Comparison of ENCODE assay signal across 9 cellular contexts in genomic region chr19:17441241-17442135, GRCh38. TPM values are rescaled to one million over a fixed set of nuclear protein-coding genes. Genes with fewer than 3 reads are reported as not detected.
DNase-seq lines count a peak whose midpoint lies in the region; ATAC-seq and TF ChIP-seq lines count a peak whose summit lies in the region.
"Had no signal": no experiment of that assay in that cellular context is flagged by ENCODE, and none has a peak within 500 bp of the region (broad histone marks: within the 10 kb centered on the region; RNA-seq: fewer than 3 reads in every experiment).

No MANE protein-coding gene starts in this region.

- 42 to 54% methylated on average over 8 of the region's 8 CpGs for WGBS in aorta, 2 donors

- H2AFZ ChIP-seq in fibroblast of lung (ENCODE audit: low read length) = no peak overlapping the region

- H3K9ac ChIP-seq in fibroblast of lung (ENCODE audit: insufficient read depth, low read length) = no peak overlapping the region

- POLR2A ChIA-PET in AG04450 (lab: Yijun Ruan, JAX) = interaction anchor here (0.6 kb wide), 1 partner anchor 49 kb away, joined by 4 read pairs; no protein-coding TSS in a partner anchor

- no peaks in the 10 kb centered on the region for H3K36me3 ChIP-seq in fibroblast of lung (ENCODE audit: control insufficient read depth, insufficient read depth, low read length)
- H3K36me3 ChIP-seq in aorta (ENCODE audit: control insufficient read depth in 1 of 2, insufficient read depth in 2 of 2, low read length in 1 of 2) = no peaks in the 10 kb centered on the region

- peaks cover 7% of the 10 kb centered on the region for H3K27me3 ChIP-seq in AG04450 (ENCODE audit: control insufficient read depth, insufficient read depth, low read length)
- H3K27me3 ChIP-seq in fibroblast of lung (ENCODE audit: control insufficient read depth, insufficient read depth, low read length) = peaks cover 3% of the 10 kb centered on the region
- H3K27me3 ChIP-seq in aorta (ENCODE audit: control insufficient read depth in 1 of 2, insufficient read depth in 2 of 2, low read length in 1 of 2) = no peaks in the 10 kb centered on the region

- no peaks in the 10 kb centered on the region for H3K79me2 ChIP-seq in fibroblast of lung (ENCODE audit: control insufficient read depth, insufficient read depth, low read length)

- ATAC-seq in SK-N-SH treated with all-trans-retinoic acid at 6 μM for 48 hours = peak; percentile 61
- no peak for ATAC-seq in HG03457 (IDR thresholded peaks at IDR 0.05; ENCODE audit: unreplicated experiment)
- no peak for ATAC-seq in GM21717 (IDR thresholded peaks at IDR 0.05; ENCODE audit: unreplicated experiment)
- ATAC-seq in aorta (ENCODE audit: low FRiP score) = no peak

- DNase-seq in AG04450 (ENCODE audit: low read depth, low spot score) (no peak), GM12864 (ENCODE audit: low read depth) (no peak), fibroblast of lung (ENCODE audit: low read depth in 2 of 2) (peak in 1 of 2 donors; percentile 71), renal cortical epithelial cell (ENCODE audit: low read depth) (peak; percentile 69), aorta (no peak)

- peak; percentile 36 for TF ChIP-seq CTCF in AG04450 (IDR thresholded peaks at IDR 0.05; ENCODE audit: low read depth, low read length)
- TF ChIP-seq CTCF in GM12864 (IDR thresholded peaks at IDR 0.05; ENCODE audit: low read depth, low read length, missing control alignments) = peak; percentile 66
- TF ChIP-seq CTCF in fibroblast of lung (conservative IDR thresholded peaks at IDR 0.05 in 1 of 2, IDR thresholded peaks at IDR 0.05 in 1 of 2; ENCODE audit: low read depth in 1 of 2, low read length in 2 of 2) = peak; percentile 24 to 49

- intact Hi-C loops in aorta (cut with DNase I) = no loop called here

- CTCF ChIA-PET in AG04450 (lab: Charles Lee) = interaction anchor here (0.6 to 1.4 kb wide), 8 partner anchors 9 to 418 kb away, joined by 3 to 7 read pairs (median 4); partner anchors contain the start of genes MVB12A and RPL18A

- H3K27ac ChIP-seq in AG04450 (ENCODE audit: low read depth, low read length) (no peak overlapping the region), fibroblast of lung (ENCODE audit: insufficient read depth, low read length) (no peak overlapping the region), aorta (ENCODE audit: low read depth in 1 of 2, low read length in 2 of 2) (no peak overlapping the region)

- no peaks in the 10 kb centered on the region for H4K20me1 ChIP-seq in fibroblast of lung (ENCODE audit: control insufficient read depth, extremely low read depth, insufficient read depth, low read length)

- H3K4me2 ChIP-seq in fibroblast of lung (ENCODE audit: extremely low read depth, insufficient read depth, low read length) = no peak overlapping the region

- H3K4me1 ChIP-seq in fibroblast of lung (ENCODE audit: control insufficient read depth, extremely low read depth, insufficient read depth, low read length) (no peaks in the 10 kb centered on the region), aorta (ENCODE audit: control insufficient read depth in 1 of 2, insufficient read depth in 2 of 2, low read length in 2 of 2) (no peaks in the 10 kb centered on the region)

- H3K9me3 ChIP-seq in AG04450 (ENCODE audit: control insufficient read depth, insufficient read depth, low read length) (peaks cover 2% of the 10 kb centered on the region; the same call in 1 of the 2 replicates), fibroblast of lung (ENCODE audit: control insufficient read depth, insufficient read depth, low read depth, low read length) (no peaks in the 10 kb centered on the region), aorta (ENCODE audit: control insufficient read depth, low read length) (no peaks in the 10 kb centered on the region)

- H3K4me3 ChIP-seq in AG04450 (ENCODE audit: low read depth, low read length) (no peak overlapping the region), GM12864 (ENCODE audit: low read depth, low read length) (no peak overlapping the region), fibroblast of lung (replicated peaks in 1 of 4; ENCODE audit: control extremely low read depth in 1 of 4, insufficient read depth in 1 of 4, low read depth in 3 of 4, low read length in 4 of 4) (no peak overlapping the region), aorta (ENCODE audit: low read length in 2 of 2) (no peak overlapping the region)

TF ChIP-seq in SK-N-SH treated with all-trans-retinoic acid at 6 μM for 48 hours, 23 proteins besides CTCF, POLR2A, EP300 and RAD21 (continues in another document):
- no peak for TF ChIP-seq PATZ1 (CRISPR knock-in tag; IDR thresholded peaks at IDR 0.05; ENCODE audit: borderline replicate concordance)
- TF ChIP-seq ZNF565 (CRISPR knock-in tag; conservative IDR thresholded peaks at IDR 0.05; ENCODE audit: low read depth) = no peak
- TF ChIP-seq ESRRG (CRISPR knock-in tag; IDR thresholded peaks at IDR 0.05) = no peak
- TF ChIP-seq ZFP30 (CRISPR knock-in tag; IDR thresholded peaks at IDR 0.05) = no peak
- TF ChIP-seq, protein P1, sequence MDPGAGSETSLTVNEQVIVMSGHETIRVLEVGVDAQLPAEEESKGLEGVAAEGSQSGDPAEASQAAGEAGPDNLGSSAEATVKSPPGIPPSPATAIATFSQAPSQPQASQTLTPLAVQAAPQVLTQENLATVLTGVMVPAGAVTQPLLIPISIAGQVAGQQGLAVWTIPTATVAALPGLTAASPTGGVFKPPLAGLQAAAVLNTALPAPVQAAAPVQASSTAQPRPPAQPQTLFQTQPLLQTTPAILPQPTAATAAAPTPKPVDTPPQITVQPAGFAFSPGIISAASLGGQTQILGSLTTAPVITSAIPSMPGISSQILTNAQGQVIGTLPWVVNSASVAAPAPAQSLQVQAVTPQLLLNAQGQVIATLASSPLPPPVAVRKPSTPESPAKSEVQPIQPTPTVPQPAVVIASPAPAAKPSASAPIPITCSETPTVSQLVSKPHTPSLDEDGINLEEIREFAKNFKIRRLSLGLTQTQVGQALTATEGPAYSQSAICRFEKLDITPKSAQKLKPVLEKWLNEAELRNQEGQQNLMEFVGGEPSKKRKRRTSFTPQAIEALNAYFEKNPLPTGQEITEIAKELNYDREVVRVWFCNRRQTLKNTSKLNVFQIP (CRISPR knock-in tag; IDR thresholded peaks at IDR 0.05; ENCODE audit: borderline replicate concordance, low read depth) = no peak
- TF ChIP-seq SNAI2 (CRISPR knock-in tag; IDR thresholded peaks at IDR 0.05) = no peak
- no peak for TF ChIP-seq ZFP3 (CRISPR knock-in tag; IDR thresholded peaks at IDR 0.05)

RNA-seq across cellular contexts. Expression of gene TMEM221, which starts 7.0 kb away (rescaled TPM):
- polyA plus RNA-seq in AG04450 (2011; rRNA removed) = 0.05 and 0.07 TPM in 2 replicates
- polyA minus RNA-seq in AG04450 (2011; rRNA and poly(A)+ RNA removed) = not detected in 2 replicates
- under 0.01 and 0.17 TPM in 2 replicates for total RNA-seq in fibroblast of lung
- not detected in 2 replicates for polyA plus RNA-seq in fibroblast of lung
- 0.17 TPM in 1 of 2 replicates, not detected in the other for polyA plus RNA-seq in fibroblast of lung (2012)
- not detected in 2 replicates for polyA minus RNA-seq in fibroblast of lung (ENCODE audit: low replicate concordance)
- 0.30 TPM in 1 of 2 replicates, not detected in the other for total RNA-seq in renal cortical epithelial cell
- under 1 TPM in 1 of 2 donors, not detected in 1; 0.30 TPM for total RNA-seq in aorta
- polyA plus RNA-seq in aorta = under 1 TPM in 1 of 2 donors, not detected in 1; 0.38 TPM
- total RNA-seq: dermis microvascular lymphatic vessel endothelial cell had no signal

RNA-seq across cellular contexts. Expression of gene NXNL1, which starts 19.2 kb away (rescaled TPM):
- polyA plus RNA-seq in AG04450 (2011; rRNA removed) = not detected in 2 replicates
- polyA minus RNA-seq in AG04450 (2011; rRNA and poly(A)+ RNA removed) = not detected in 2 replicates
- total RNA-seq in fibroblast of lung = not detected in 2 replicates
- not detected in 2 replicates for polyA plus RNA-seq in fibroblast of lung
- not detected in 2 replicates for polyA plus RNA-seq in fibroblast of lung (2012)
- polyA minus RNA-seq in fibroblast of lung (ENCODE audit: low replicate concordance) = not detected in 2 replicates
- total RNA-seq in renal cortical epithelial cell = not detected in 2 replicates
- total RNA-seq in aorta = not detected
- polyA plus RNA-seq in aorta = not detected
- total RNA-seq: dermis microvascular lymphatic vessel endothelial cell had no signal

RNA-seq across cellular contexts. Expression of gene MVB12A, which starts 21.6 kb away (rescaled TPM):
- 22.5 and 30.1 TPM in 2 replicates for polyA plus RNA-seq in AG04450 (2011; rRNA removed)
- polyA minus RNA-seq in AG04450 (2011; rRNA and poly(A)+ RNA removed) = 13.0 and 22.6 TPM in 2 replicates
- total RNA-seq in fibroblast of lung = 28.0 and 34.7 TPM in 2 replicates
- polyA plus RNA-seq in fibroblast of lung = 24.8 and 26.3 TPM in 2 replicates
- 36.7 and 49.2 TPM in 2 replicates for polyA plus RNA-seq in fibroblast of lung (2012)
- 34.6 and 49.5 TPM in 2 replicates for polyA minus RNA-seq in fibroblast of lung (ENCODE audit: low replicate concordance)
- 47.0 and 70.2 TPM in 2 replicates for total RNA-seq in renal cortical epithelial cell
- total RNA-seq in aorta = 10 to 100 TPM; 28.5 to 48.0 TPM
- 10 to 100 TPM; 50.7 to 68.6 TPM for polyA plus RNA-seq in aorta

RNA-seq across cellular contexts. Expression of gene SLC27A1, which starts 28.8 kb away (rescaled TPM):
- polyA plus RNA-seq in AG04450 (2011; rRNA removed) = 8.3 and 9.4 TPM in 2 replicates
- 6.5 and 7.6 TPM in 2 replicates for polyA minus RNA-seq in AG04450 (2011; rRNA and poly(A)+ RNA removed)
- total RNA-seq in fibroblast of lung = 20.0 and 25.3 TPM in 2 replicates
- 3.6 and 4.0 TPM in 2 replicates for polyA plus RNA-seq in fibroblast of lung
- polyA plus RNA-seq in fibroblast of lung (2012) = 6.6 and 7.6 TPM in 2 replicates
- 5.1 and 11.1 TPM in 2 replicates for polyA minus RNA-seq in fibroblast of lung (ENCODE audit: low replicate concordance)
- 10.1 and 19.4 TPM in 2 replicates for total RNA-seq in renal cortical epithelial cell
- total RNA-seq in aorta = 10 to 100 TPM; 12.0 to 22.2 TPM
- polyA plus RNA-seq in aorta = 10 to 100 TPM in 1 of 2 donors, 1 to 10 TPM in 1; 6.8 to 37.8 TPM

RNA-seq across cellular contexts. Expression of gene BST2, which starts 36.1 kb away (rescaled TPM):
- polyA plus RNA-seq in AG04450 (2011; rRNA removed) (1.9 and 2.8 TPM in 2 replicates), fibroblast of lung (2.4 and 5.6 TPM in 2 replicates), aorta (100 to 1,000 TPM; 114 to 171 TPM)
- 0.43 and 0.46 TPM in 2 replicates for polyA minus RNA-seq in AG04450 (2011; rRNA and poly(A)+ RNA removed)
- total RNA-seq in fibroblast of lung (4.3 and 4.6 TPM in 2 replicates), renal cortical epithelial cell (101 and 183 TPM in 2 replicates), aorta (100 to 1,000 TPM in 1 of 2 donors, 10 to 100 TPM in 1; 72.0 to 116 TPM)
- 2.7 and 5.0 TPM in 2 replicates for polyA plus RNA-seq in fibroblast of lung (2012)
- polyA minus RNA-seq in fibroblast of lung (ENCODE audit: low replicate concordance) = 3.0 TPM in 1 of 2 replicates, not detected in the other
